Comparison of ENCODE assay signal across 18 cellular contexts in genomic region chr6:40419377-40419776, GRCh38.
DNase-seq lines count a peak whose midpoint lies in the region; ATAC-seq, FAIRE-seq and TF ChIP-seq lines count a peak whose summit lies in the region.
"Had no signal": no experiment of that assay in that cellular context is flagged by ENCODE, and none has a peak within 500 bp of the region (broad histone marks: within the 10 kb centered on the region; RNA-seq: fewer than 3 reads in every experiment).

No MANE protein-coding gene starts in this region.

- WGBS in mammary epithelial cell (ENCODE audit: low coverage, missing lambda C conversion rate): 100% methylated on average over 1 of the region's 1 CpG

- H3K4me3 Mint-ChIP-seq in activated T-cell treated with anti-CD3 and anti-CD28 coated beads, Interleukin-2, amount 50 U/mL, for 24 hours: no peak overlapping the region

- ATAC-seq in DND-41 (ENCODE audit: insufficient read depth, low read depth) (peak; percentile 16; the same call in 1 of the 3 replicates), GM19463 (IDR thresholded peaks at IDR 0.05; ENCODE audit: unreplicated experiment) (no peak), GM19397 (IDR thresholded peaks at IDR 0.05; ENCODE audit: unreplicated experiment) (no peak)
- ATAC-seq: upper lobe of right lung had no signal

- no peaks in the 10 kb centered on the region for H3K9me3 Mint-ChIP-seq in activated T-cell treated with anti-CD3 and anti-CD28 coated beads, Interleukin-2, amount 50 U/mL, for 24 hours

- H3K9me3 ChIP-seq in DND-41 (ENCODE audit: insufficient read depth, low read length, severe bottlenecking) (no peaks in the 10 kb centered on the region), mammary epithelial cell (replicated peaks; ENCODE audit: insufficient read depth, low read length) (no peaks in the 10 kb centered on the region), keratinocyte (ENCODE audit: control insufficient read depth, low read depth, low read length) (no peaks in the 10 kb centered on the region)
- H3K9me3 ChIP-seq: ovary, upper lobe of right lung had no signal

- H3K27ac ChIP-seq in DND-41 (ENCODE audit: low read length) (0 out of 2 replicates have a peak overlapping the region, but pooled peaks have one; percentile 20), mammary epithelial cell (ENCODE audit: insufficient read depth, low read depth, low read length) (no peak overlapping the region), keratinocyte (ENCODE audit: control insufficient read depth, insufficient read depth, low read length) (no peak overlapping the region)
- H3K27ac ChIP-seq: ovary, upper lobe of right lung had no signal

- peaks cover 22% of the 10 kb centered on the region for H3K4me1 ChIP-seq in DND-41 (ENCODE audit: insufficient read depth, low read length)
- H3K4me1 ChIP-seq in mammary epithelial cell (ENCODE audit: insufficient read depth, low read length): peaks cover 4% of the 10 kb centered on the region
- no peaks in the 10 kb centered on the region for H3K4me1 ChIP-seq in keratinocyte (ENCODE audit: control insufficient read depth, extremely low read depth, insufficient read depth, low read length)
- H3K4me1 ChIP-seq: upper lobe of right lung had no signal

- H3K27me3 ChIP-seq in DND-41 (ENCODE audit: insufficient read depth, low read length, poor library complexity) (no peaks in the 10 kb centered on the region), mammary epithelial cell (ENCODE audit: insufficient read depth, low read length) (no peaks in the 10 kb centered on the region), keratinocyte (ENCODE audit: control insufficient read depth, extremely low read depth, insufficient read depth, low read length) (peaks cover 3% of the 10 kb centered on the region)
- H3K27me3 ChIP-seq: ovary, upper lobe of right lung had no signal

- H3K9me1 ChIP-seq in keratinocyte (ENCODE audit: control insufficient read depth, extremely low read depth, insufficient read depth, low read length): no peaks in the 10 kb centered on the region

- in situ Hi-C loops in mammary epithelial cell (cut with MboI; ENCODE audit: low sequenced_read_pairs in 2 of 2): no loop called here

- H3K36me3 Mint-ChIP-seq in activated T-cell treated with anti-CD3 and anti-CD28 coated beads, Interleukin-2, amount 50 U/mL, for 24 hours (ENCODE audit: low read depth): no peaks in the 10 kb centered on the region

- CTCF ChIA-PET in mammary epithelial cell (lab: Charles Lee; ENCODE audit: low non-redundant PET): no interaction called here

- dilution Hi-C loops in mammary epithelial cell (cut with HindIII; ENCODE audit: low sequenced_read_pairs) (no loop called here), keratinocyte (cut with MboI; ENCODE audit: extremely low pct_ligation_motif_present, low sequenced_read_pairs) (no loop called here)

- H4K20me1 ChIP-seq in DND-41 (ENCODE audit: insufficient read depth, low read length) (no peaks in the 10 kb centered on the region), mammary epithelial cell (ENCODE audit: insufficient read depth, low read length) (no peaks in the 10 kb centered on the region), keratinocyte (ENCODE audit: control insufficient read depth, extremely low read depth, insufficient read depth, low read length) (no peaks in the 10 kb centered on the region)

- H3K9ac ChIP-seq in DND-41 (ENCODE audit: low read depth, low read length) (no peak overlapping the region), mammary epithelial cell (ENCODE audit: insufficient read depth, low read length) (no peak overlapping the region), keratinocyte (ENCODE audit: control insufficient read depth, extremely low read depth, insufficient read depth, low read length) (no peak overlapping the region)

- H3K4me2 ChIP-seq in DND-41 (ENCODE audit: insufficient read depth, low read length): no peak overlapping the region
- no peak overlapping the region for H3K4me2 ChIP-seq in mammary epithelial cell (ENCODE audit: insufficient read depth, low read depth, low read length)
- H3K4me2 ChIP-seq in keratinocyte (ENCODE audit: control insufficient read depth, extremely low read depth, insufficient read depth, low read depth, low read length): peak overlapping the region; percentile 2

- no peak overlapping the region for H3K27ac Mint-ChIP-seq in activated T-cell treated with anti-CD3 and anti-CD28 coated beads, Interleukin-2, amount 50 U/mL, for 24 hours

- H2AFZ ChIP-seq in DND-41 (ENCODE audit: low read depth, low read length) (no peak overlapping the region), mammary epithelial cell (ENCODE audit: low read depth, low read length) (no peak overlapping the region), keratinocyte (ENCODE audit: control insufficient read depth, low read length) (no peak overlapping the region)

- intact Hi-C loops in mammary epithelial cell (cut with micrococcal nuclease): no loop called here

- peaks cover 8% of the 10 kb centered on the region for H3K4me1 Mint-ChIP-seq in activated T-cell treated with anti-CD3 and anti-CD28 coated beads, Interleukin-2, amount 50 U/mL, for 24 hours (ENCODE audit: low read depth)

- no TSS peak for BruUV-seq in mammary epithelial cell (replicated peaks; lab: Mats Ljungman, UMichigan)

- TF ChIP-seq CTCF in DND-41 (IDR thresholded peaks at IDR 0.05; ENCODE audit: borderline replicate concordance, extremely low read depth, low read length, poor library complexity, severe bottlenecking) (peak; percentile 9), mammary epithelial cell (conservative IDR thresholded peaks at IDR 0.05 in 1 of 2, IDR thresholded peaks at IDR 0.05 in 1 of 2; ENCODE audit: extremely low read depth in 1 of 2, insufficient read depth in 1 of 2, low read depth in 1 of 2, low read length in 2 of 2) (peak in 1 of 2 donors; percentile 28), keratinocyte (optimal IDR thresholded peaks at IDR 0.05 in 1 of 3, IDR thresholded peaks at IDR 0.05 in 1 of 3, conservative IDR thresholded peaks at IDR 0.05 in 1 of 3; ENCODE audit: extremely low read depth in 1 of 3, insufficient read depth in 2 of 3, low read length in 3 of 3) (peak in 1 of 3 experiments; percentile 38)

- FAIRE-seq in keratinocyte (lab: Jason Lieb, UNC): no peak
- FAIRE-seq: small intestine had no signal

- H3K27me3 Mint-ChIP-seq in activated T-cell treated with anti-CD3 and anti-CD28 coated beads, Interleukin-2, amount 50 U/mL, for 24 hours: no peaks in the 10 kb centered on the region

- H3K4me3 ChIP-seq in DND-41 (ENCODE audit: low read depth in 1 of 2, low read length in 2 of 2): no peak overlapping the region
- peak overlapping the region; percentile 5; the same call in 1 of the 2 replicates for H3K4me3 ChIP-seq in Jurkat, Clone E6-1 (ENCODE audit: low read length)
- H3K4me3 ChIP-seq in mammary epithelial cell (replicated peaks in 1 of 3; ENCODE audit: insufficient read depth in 1 of 3, low read depth in 2 of 3, low read length in 3 of 3): no peak overlapping the region
- H3K4me3 ChIP-seq in keratinocyte (ENCODE audit: control insufficient read depth in 2 of 3, extremely low read depth in 1 of 3, insufficient read depth in 2 of 3, low read depth in 1 of 3, low read length in 3 of 3): no peak overlapping the region
- H3K4me3 ChIP-seq: ovary, upper lobe of right lung had no signal

- DNase-seq in DND-41 (no peak), mammary epithelial cell (peak; percentile 81), keratinocyte (ENCODE audit: low read depth, low spot score) (no peak), HT-29 (ENCODE audit: low spot score) (no peak)
- DNase-seq in Jurkat, Clone E6-1 (ENCODE audit: low read depth, low spot score): no peak
- DNase-seq in activated T-cell treated with anti-CD3 and anti-CD28 coated beads, Interleukin-2, amount 50 U/mL, for 24 hours: no peak
- DNase-seq: activated CD4-positive, CD25-positive, alpha-beta regulatory T cell; COR-L47; head of caudate nucleus; kidney glomerular epithelial cell; NCI-H1694 treated with DMSO at 0.1 percent for 48 hours; ovary; RPMI8226; small intestine; stimulated activated naive CD4-positive, alpha-beta T cell treated with Interleukin-2 at 50 U/mL for 16 hours; upper lobe of right lung had no signal

- H3K36me3 ChIP-seq in DND-41 (ENCODE audit: insufficient read depth, low read length) (no peaks in the 10 kb centered on the region), mammary epithelial cell (ENCODE audit: insufficient read depth, low read length) (no peaks in the 10 kb centered on the region), keratinocyte (ENCODE audit: control insufficient read depth in 2 of 2, extremely low read depth in 1 of 2, insufficient read depth in 2 of 2, low read length in 2 of 2) (no peaks in the 10 kb centered on the region)
- H3K36me3 ChIP-seq: ovary, upper lobe of right lung had no signal

- H3K79me2 ChIP-seq in DND-41 (ENCODE audit: insufficient read depth, low read length) (no peaks in the 10 kb centered on the region), mammary epithelial cell (ENCODE audit: insufficient read depth, low read length) (no peaks in the 10 kb centered on the region), keratinocyte (ENCODE audit: control insufficient read depth, insufficient read depth, low read length) (no peaks in the 10 kb centered on the region)
